10 cellular contexts compared by ENCODE assay signal in the genomic region with DNA sequence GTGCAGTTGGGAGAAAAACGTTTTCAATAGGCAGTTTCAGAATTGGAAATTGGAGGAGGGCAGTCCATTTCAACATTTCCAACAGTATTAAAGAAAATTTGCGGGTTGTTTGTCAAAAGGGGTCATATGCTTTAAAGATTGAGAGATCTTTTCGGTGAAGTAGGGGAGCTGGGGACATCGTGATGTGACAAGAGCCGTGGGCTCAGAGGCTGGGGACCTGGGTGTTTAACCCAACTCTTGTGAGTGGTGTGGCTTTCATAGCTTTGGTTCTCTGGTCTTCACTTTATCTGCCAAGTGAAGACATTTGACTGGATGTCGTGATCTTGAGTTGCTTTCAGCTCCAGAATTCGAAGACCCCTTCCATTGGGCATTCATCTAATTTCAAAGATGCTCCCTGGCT.
DNase-seq lines count a peak whose midpoint lies in the region; ATAC-seq and TF ChIP-seq lines count a peak whose summit lies in the region.
"Had no signal": no experiment of that assay in that cellular context is flagged by ENCODE, and none has a peak within 500 bp of the region (broad histone marks: within the 10 kb centered on the region; RNA-seq: fewer than 3 reads in every experiment).

No MANE protein-coding gene starts in this region.

- no peak overlapping the region for H3K27ac Mint-ChIP-seq in stimulated activated naive B cell treated with anti-CD40 and anti-IgM and Interleukin-4, amounts not matched to agents 10 μg/mL and 1 μg/mL and 100 μg/mL, for 72 hours
- no peak overlapping the region for H3K27ac Mint-ChIP-seq in effector memory CD8-positive, alpha-beta T cell

- H3K79me1 ChIP-seq in trophoblast cell (ENCODE audit: low read length): peaks cover 7% of the 10 kb centered on the region

- H3K4me1 Mint-ChIP-seq in stimulated activated naive B cell treated with anti-CD40 and anti-IgM and Interleukin-4, amounts not matched to agents 10 μg/mL and 1 μg/mL and 100 μg/mL, for 72 hours: peaks cover 8 to 18% of the 10 kb centered on the region in 2 donors
- H3K4me1 Mint-ChIP-seq in effector memory CD8-positive, alpha-beta T cell (ENCODE audit: low read depth in 2 of 2): no peaks in the 10 kb centered on the region

- peaks cover 0 to 12% of the 10 kb centered on the region in 2 donors for H3K27me3 Mint-ChIP-seq in stimulated activated naive B cell treated with anti-CD40 and anti-IgM and Interleukin-4, amounts not matched to agents 10 μg/mL and 1 μg/mL and 100 μg/mL, for 72 hours
- peaks cover 30 to 43% of the 10 kb centered on the region in 2 donors for H3K27me3 Mint-ChIP-seq in effector memory CD8-positive, alpha-beta T cell

- H3K79me2 ChIP-seq in trophoblast cell (ENCODE audit: control insufficient read depth, insufficient read depth, low read length, poor library complexity): peaks cover 11% of the 10 kb centered on the region

- no peak for TF ChIP-seq CTCF in BE2C (IDR thresholded peaks at IDR 0.05; ENCODE audit: low read depth, low read length)
- no peak for TF ChIP-seq CTCF in NB4 (IDR thresholded peaks at IDR 0.05; ENCODE audit: low read depth, low read length)

- H3K9me3 Mint-ChIP-seq in stimulated activated naive B cell treated with anti-CD40 and anti-IgM and Interleukin-4, amounts not matched to agents 10 μg/mL and 1 μg/mL and 100 μg/mL, for 72 hours: peaks cover 0 to 1% of the 10 kb centered on the region in 2 donors
- no peaks in the 10 kb centered on the region for H3K9me3 Mint-ChIP-seq in effector memory CD8-positive, alpha-beta T cell

- H3K4me2 ChIP-seq in trophoblast cell (ENCODE audit: low read length): no peak overlapping the region

- TF ChIP-seq POLR2A in NB4 (IDR thresholded peaks at IDR 0.05; ENCODE audit: extremely low read depth, insufficient read length): no peak

- DNase-seq in BE2C: no peak
- DNase-seq in NB4 (ENCODE audit: low read depth): no peak
- no peak for DNase-seq in epithelial cell of prostate (ENCODE audit: low read depth, low spot score)
- DNase-seq in trophoblast cell: no peak
- DNase-seq in stimulated activated naive B cell treated with anti-CD40 and anti-IgM and Interleukin-4, amounts not matched to agents 10 μg/mL and 1 μg/mL and 100 μg/mL, for 72 hours: no peak
- no peak for DNase-seq in hepatic stellate cell (ENCODE audit: low spot score)
- DNase-seq in effector memory CD8-positive, alpha-beta T cell: no peak
- DNase-seq in central memory CD4-positive, alpha-beta T cell: no peak
- DNase-seq: NCI-H1417 treated with DMSO at 0.1 percent for 48 hours had no signal

- H3K4ac ChIP-seq in trophoblast cell (ENCODE audit: low read depth, low read length): peak overlapping the region; percentile 34

- peaks cover 3 to 4% of the 10 kb centered on the region in 2 donors for H3K36me3 Mint-ChIP-seq in stimulated activated naive B cell treated with anti-CD40 and anti-IgM and Interleukin-4, amounts not matched to agents 10 μg/mL and 1 μg/mL and 100 μg/mL, for 72 hours
- no peaks in the 10 kb centered on the region for H3K36me3 Mint-ChIP-seq in effector memory CD8-positive, alpha-beta T cell (ENCODE audit: insufficient read depth)

- H3K36me3 ChIP-seq in BE2C: no peaks in the 10 kb centered on the region
- peaks cover 0 to 4% of the 10 kb centered on the region in 2 experiments for H3K36me3 ChIP-seq in trophoblast cell (ENCODE audit: control insufficient read depth in 1 of 2, insufficient read depth in 2 of 2, low read length in 2 of 2)

- H3K4me3 ChIP-seq in BE2C (ENCODE audit: low read depth, low read length) (peak overlapping the region; percentile 52), NB4 (ENCODE audit: low read depth, low read length) (peak overlapping the region; percentile 70), trophoblast cell (ENCODE audit: low read depth, low read length) (no peak overlapping the region)

- H3K18ac ChIP-seq in trophoblast cell (ENCODE audit: low read length): peak overlapping the region; percentile 43

- no CpG with 5 or more reads among the region's 7 CpGs for WGBS in trophoblast cell (ENCODE audit: extremely low coverage, insufficient coverage, insufficient read length)

- no peak for ATAC-seq in stimulated activated naive B cell treated with anti-CD40 and anti-IgM and Interleukin-4, amounts not matched to agents 10 μg/mL and 1 μg/mL and 100 μg/mL, for 72 hours (replicated peaks)
- ATAC-seq in effector memory CD8-positive, alpha-beta T cell (replicated peaks): no peak
- ATAC-seq: left lobe of liver had no signal

- no peak overlapping the region for H2BK5ac ChIP-seq in trophoblast cell (ENCODE audit: low read depth, low read length, poor library complexity)

- no peak overlapping the region for H3K9ac ChIP-seq in trophoblast cell (ENCODE audit: low read length)

- H3K4me1 ChIP-seq in BE2C (peaks cover 23% of the 10 kb centered on the region), trophoblast cell (ENCODE audit: control insufficient read depth in 1 of 2, insufficient read depth in 2 of 2, low read length in 2 of 2) (peaks cover 16 to 18% of the 10 kb centered on the region in 2 experiments)

- H2BK12ac ChIP-seq in trophoblast cell (ENCODE audit: low read length): no peak overlapping the region

- no peak overlapping the region for H4K12ac ChIP-seq in trophoblast cell (ENCODE audit: low read depth, low read length)

- H4K91ac ChIP-seq in trophoblast cell (ENCODE audit: low read depth, low read length): peak overlapping the region; percentile 52

- no peak overlapping the region for H3K4me3 Mint-ChIP-seq in stimulated activated naive B cell treated with anti-CD40 and anti-IgM and Interleukin-4, amounts not matched to agents 10 μg/mL and 1 μg/mL and 100 μg/mL, for 72 hours
- H3K4me3 Mint-ChIP-seq in effector memory CD8-positive, alpha-beta T cell: no peak overlapping the region

- no peak overlapping the region for H2AFZ ChIP-seq in trophoblast cell (ENCODE audit: insufficient read depth, low read length, poor library complexity)

- H2BK120ac ChIP-seq in trophoblast cell (ENCODE audit: insufficient read depth, low read length, poor library complexity): peak overlapping the region; percentile 25

- no peak overlapping the region for H4K8ac ChIP-seq in trophoblast cell (ENCODE audit: low read depth, low read length)

- H3K9me3 ChIP-seq in BE2C: no peaks in the 10 kb centered on the region
- no peaks in the 10 kb centered on the region for H3K9me3 ChIP-seq in trophoblast cell (ENCODE audit: insufficient read depth, low read depth, low read length)

- H3K27me3 ChIP-seq in BE2C (no peaks in the 10 kb centered on the region), trophoblast cell (ENCODE audit: insufficient read depth, low read length) (no peaks in the 10 kb centered on the region)

- H2AK5ac ChIP-seq in trophoblast cell (ENCODE audit: low read length): peak overlapping the region; percentile 30

- peak overlapping the region; percentile 89 for H3K27ac ChIP-seq in epithelial cell of prostate
- H3K27ac ChIP-seq in trophoblast cell (ENCODE audit: low read depth, low read length): peak overlapping the region; percentile 2

- H3K14ac ChIP-seq in trophoblast cell (ENCODE audit: low read length): no peak overlapping the region

- H3K23ac ChIP-seq in trophoblast cell (ENCODE audit: low read length): no peak overlapping the region
